In genomic region chr1:65512967-65513777, GRCh38 we compare ENCODE assay signal across 19 cellular contexts.
DNase-seq lines count a peak whose midpoint lies in the region; ATAC-seq and TF ChIP-seq lines count a peak whose summit lies in the region.
"Had no signal": no experiment of that assay in that cellular context is flagged by ENCODE, and none has a peak within 500 bp of the region (broad histone marks: within the 10 kb centered on the region; RNA-seq: fewer than 3 reads in every experiment).

No MANE protein-coding gene starts in this region.

- no peak overlapping the region for H3K9ac ChIP-seq in SK-N-SH

- ATAC-seq in sciatic nerve: peak; percentile 35
- ATAC-seq: T-cell had no signal

- H3K9me3 ChIP-seq in SK-N-SH: no peaks in the 10 kb centered on the region
- H3K9me3 ChIP-seq: Caco-2 had no signal

- WGBS in SK-N-SH (ENCODE audit: low lambda C conversion rate): 23% methylated on average over 1 of the region's 1 CpG

- DNase-seq in DMS53 treated with DMSO at 0.1 percent for 48 hours (lab: John Stamatoyannopoulos, UW; ENCODE audit: unreplicated experiment): peak; percentile 33
- DNase-seq in SK-N-SH: no peak
- DNase-seq in fibroblast of the aortic adventitia (ENCODE audit: low read depth): peak; percentile 32
- DNase-seq in sciatic nerve (ENCODE audit: low spot score): no peak
- DNase-seq in NCI-H2196 treated with DMSO at 0.1 percent for 48 hours (lab: John Stamatoyannopoulos, UW; ENCODE audit: unreplicated experiment): no peak
- no peak for DNase-seq in SHP77 treated with DMSO at 0.1 percent for 48 hours (lab: John Stamatoyannopoulos, UW)
- no peak for DNase-seq in stimulated activated naive CD4-positive, alpha-beta T cell (lab: John Stamatoyannopoulos, UW)
- no peak for DNase-seq in SIG-M5 (lab: John Stamatoyannopoulos, UW)
- DNase-seq: activated CD4-positive, alpha-beta T cell treated with anti-CD3 and anti-CD28 coated beads, Interleukin-2, amount 10 ng/mL, durations not matched to agents 7 days and 5 days; activated CD8-positive, alpha-beta memory T cell treated with anti-CD3 and anti-CD28 coated beads, Interleukin-2, amount 50 U/mL, for 48 hours; activated gamma-delta T cell; AML-193; Caco-2; GF-D8; MV-4-11; NCI-H1930; NCI-H510A treated with DMSO at 0.1 percent for 48 hours; T-cell had no signal

- H3K27ac ChIP-seq in SK-N-SH (ENCODE audit: low read depth in 2 of 2, low read length in 1 of 2): peak overlapping the region in 1 of 2 experiments; percentile 27; a peak in 2 of 4 replicates
- H3K27ac ChIP-seq: right atrium auricular region had no signal

- no peaks in the 10 kb centered on the region for H3K36me3 ChIP-seq in SK-N-SH (replicated peaks in 1 of 2; ENCODE audit: control insufficient read depth in 1 of 2, insufficient read depth in 2 of 2, low read length in 1 of 2)
- H3K36me3 ChIP-seq: right atrium auricular region had no signal

- no peak for TF ChIP-seq RAD21 in SK-N-SH (IDR thresholded peaks at IDR 0.05; ENCODE audit: low read length)

- peaks cover 0 to 17% of the 10 kb centered on the region in 2 experiments; a peak in 3 of 4 replicates for H3K4me1 ChIP-seq in SK-N-SH (ENCODE audit: control insufficient read depth in 1 of 2, insufficient read depth in 2 of 2, low read depth in 1 of 2, low read length in 1 of 2)
- H3K4me1 ChIP-seq: Caco-2, right atrium auricular region had no signal

- POLR2A ChIA-PET in SK-N-SH (lab: Yijun Ruan, JAX): no interaction called here

- peaks cover 18% of the 10 kb centered on the region for H3F3A ChIP-seq in SK-N-SH (replicated peaks; ENCODE audit: insufficient read depth)

- 0 out of 2 replicates have a peak overlapping the region, but pooled peaks have one; percentile 34 for H3K4me2 ChIP-seq in SK-N-SH

- no peaks in the 10 kb centered on the region for H4K20me1 ChIP-seq in SK-N-SH (ENCODE audit: insufficient read depth)

- no peak overlapping the region for H2AFZ ChIP-seq in SK-N-SH (ENCODE audit: low read depth)

- H3K9me2 ChIP-seq in SK-N-SH: no peaks in the 10 kb centered on the region

- no peaks in the 10 kb centered on the region for H3K27me3 ChIP-seq in SK-N-SH (ENCODE audit: insufficient read depth)
- H3K27me3 ChIP-seq: right atrium auricular region had no signal

- TF ChIP-seq CTCF in SK-N-SH (IDR thresholded peaks at IDR 0.05) (no peak), fibroblast of the aortic adventitia (IDR thresholded peaks at IDR 0.05; ENCODE audit: insufficient read depth, low read length) (no peak)

- no peaks in the 10 kb centered on the region for H3K79me2 ChIP-seq in SK-N-SH (ENCODE audit: insufficient read depth)

- H3K4me3 ChIP-seq in SK-N-SH (ENCODE audit: low read depth in 2 of 2, low read length in 1 of 2) (no peak overlapping the region), fibroblast of the aortic adventitia (ENCODE audit: low read depth, low read length) (no peak overlapping the region)
- H3K4me3 ChIP-seq: right atrium auricular region had no signal

- CTCF ChIA-PET in SK-N-SH (lab: Yijun Ruan, JAX): interaction anchor here (0.8 kb wide), 1 partner anchor 59 kb away, joined by 3 read pairs; no protein-coding TSS in a partner anchor

- intact Hi-C loops in sciatic nerve (cut with DNase I): no loop called here

- TF ChIP-seq EP300 in SK-N-SH (IDR thresholded peaks at IDR 0.05; ENCODE audit: borderline replicate concordance in 1 of 2, low read depth in 1 of 2, low read length in 1 of 2): no peak

TF ChIP-seq in SK-N-SH, 30 proteins besides CTCF, POLR2A, EP300 and RAD21:
- TF ChIP-seq FOSL2 (IDR thresholded peaks at IDR 0.05; ENCODE audit: borderline replicate concordance, low read depth): peak; percentile 56
- TF ChIP-seq TEAD4 (IDR thresholded peaks at IDR 0.05; ENCODE audit: borderline replicate concordance, insufficient read depth): no peak
- no peak for TF ChIP-seq ZBTB33 (IDR thresholded peaks at IDR 0.05; ENCODE audit: borderline replicate concordance, low read depth)
- TF ChIP-seq PBX3 (IDR thresholded peaks at IDR 0.05): peak; percentile 69
- no peak for TF ChIP-seq USF1 (IDR thresholded peaks at IDR 0.05; ENCODE audit: borderline replicate concordance, low read depth)
- no peak for TF ChIP-seq SMC3 (IDR thresholded peaks at IDR 0.05; ENCODE audit: low read depth, low read length)
- TF ChIP-seq JUND (IDR thresholded peaks at IDR 0.05): peak; percentile 44; the same call in 1 of the 2 replicates

Comparison
In these comparisons a context has a peak if more than half of its experiments do, and no peak if none do; other contexts are left out.
1. DNase-seq: peak in DMS53 treated with DMSO at 0.1 percent for 48 hours (single experiment) and fibroblast of the aortic adventitia (single experiment); none in SK-N-SH (single experiment), sciatic nerve (single experiment), NCI-H2196 treated with DMSO at 0.1 percent for 48 hours (single experiment), SHP77 treated with DMSO at 0.1 percent for 48 hours (single experiment), stimulated activated naive CD4-positive, alpha-beta T cell (0 of 6) and SIG-M5 (single experiment).